In the genomic region with DNA sequence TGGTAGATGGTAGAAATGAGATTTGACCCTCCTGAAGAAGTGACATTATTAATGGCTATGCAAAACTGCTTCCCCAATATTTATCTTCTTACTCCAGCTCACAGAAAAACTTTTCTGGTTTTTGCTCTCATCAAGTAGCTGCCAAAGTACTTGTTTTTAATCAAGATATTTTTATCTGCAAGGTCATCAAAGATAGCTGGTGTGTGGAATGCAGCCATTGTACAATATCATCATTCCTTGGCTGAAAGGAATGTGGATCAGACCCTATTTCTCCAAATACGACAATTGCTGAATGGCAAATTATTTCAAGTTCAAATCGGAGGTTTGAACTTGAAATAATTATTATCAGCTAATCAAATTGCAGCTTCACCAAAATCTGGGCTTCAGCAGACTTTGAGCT, we compare ENCODE assay signal across 17 cellular contexts.
"Had no signal": no experiment of that assay in that cellular context is flagged by ENCODE, and none has a peak within 500 bp of the region (broad histone marks: within the 10 kb centered on the region; RNA-seq: fewer than 3 reads in every experiment).

No MANE protein-coding gene starts in this region.

- H3K27me3 ChIP-seq: hepatocyte, suprapubic skin had no signal

- H3K9me3 ChIP-seq: prostate gland had no signal

- DNase-seq: activated CD4-positive, alpha-beta T cell treated with anti-CD3 and anti-CD28 coated beads for 48 hours; activated CD8-positive, alpha-beta memory T cell treated with anti-CD3 and anti-CD28 coated beads, Interleukin-2, amount 50 U/mL, for 4 hours; activated CD8-positive, alpha-beta T cell treated with anti-CD3 and anti-CD28 coated beads, Interleukin-2, amount 10 ng/mL, durations not matched to agents 7 days and 5 days; activated gamma-delta T cell; activated T-cell treated with anti-CD3 and anti-CD28 coated beads, Interleukin-2, amount 50 U/mL, for 48 hours; amygdala; endodermal cell; kidney; left ventricle myocardium inferior; mesendoderm; occipital lobe; right cardiac atrium; small intestine had no signal

- H2AFZ ChIP-seq: hepatocyte had no signal

- H3K4me3 ChIP-seq: hepatocyte, left ventricle myocardium inferior, prostate gland, suprapubic skin had no signal

- H3K4me1 ChIP-seq: left ventricle myocardium inferior, prostate gland, suprapubic skin had no signal

- FAIRE-seq: kidney, small intestine, TTC549 had no signal

- H3K27ac ChIP-seq: hepatocyte, left ventricle myocardium inferior, prostate gland, suprapubic skin had no signal

- H3K4me2 ChIP-seq: hepatocyte had no signal

- H3K36me3 ChIP-seq: left ventricle myocardium inferior, prostate gland, suprapubic skin had no signal

- H3K79me2 ChIP-seq: hepatocyte had no signal
